8 cellular contexts compared by ENCODE assay signal in the genomic region with DNA sequence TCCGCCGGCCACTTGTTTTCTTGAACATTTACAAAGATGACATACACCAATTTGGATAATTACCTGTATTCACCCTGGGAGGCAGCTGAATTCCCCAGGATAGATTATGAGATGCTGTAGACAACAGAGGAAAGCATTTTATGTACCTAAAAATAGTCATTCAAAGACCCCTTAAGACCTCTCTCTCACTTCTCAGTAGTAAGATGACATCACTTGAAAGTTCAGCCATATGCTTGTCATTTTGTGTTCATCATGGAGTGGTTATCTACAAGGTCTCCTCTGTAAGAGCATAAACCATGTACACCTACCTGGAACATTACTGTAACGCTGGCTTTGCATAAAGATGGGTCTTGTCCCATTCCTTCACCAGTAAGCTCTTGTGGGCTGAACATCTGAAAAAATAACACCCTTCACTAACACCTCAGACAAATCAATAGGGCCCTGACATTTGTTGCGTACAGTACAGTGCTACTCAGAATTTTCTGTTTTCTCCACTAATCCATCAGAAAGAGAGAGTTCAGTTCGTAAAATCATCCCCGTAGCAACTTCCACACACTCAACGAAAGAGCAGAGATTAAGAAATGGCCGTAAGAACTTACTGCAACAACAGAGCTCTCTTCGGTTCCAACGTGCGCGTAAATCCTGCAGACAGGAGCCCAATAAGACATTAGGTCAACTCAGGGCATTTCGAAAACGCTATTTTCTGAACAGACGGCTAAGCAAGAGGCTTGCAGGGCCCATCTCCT. TPM values are rescaled to one million over a fixed set of nuclear protein-coding genes. Genes with fewer than 3 reads are reported as not detected.
DNase-seq lines count a peak whose midpoint lies in the region; ATAC-seq and TF ChIP-seq lines count a peak whose summit lies in the region.

No MANE protein-coding gene starts in this region.

- H3K27ac ChIP-seq in heart left ventricle = peak overlapping the region in 11 of 12 donors; percentile 66 to 88 (median 81)
- H3K27ac ChIP-seq in lower lobe of right lung = peak overlapping the region; percentile 82
- peak overlapping the region in 1 of 2 donors; percentile 25 for H3K27ac ChIP-seq in aorta (ENCODE audit: low read depth in 1 of 2, low read length in 2 of 2)

- peak overlapping the region; percentile 61 to 94 (median 76) for H3K4me3 ChIP-seq in heart left ventricle
- H3K4me3 ChIP-seq in astrocyte of the cerebellum (ENCODE audit: low read depth, low read length) = peak overlapping the region; percentile 74
- H3K4me3 ChIP-seq in lower lobe of right lung = peak overlapping the region; percentile 69
- peak overlapping the region; percentile 66 to 83 for H3K4me3 ChIP-seq in aorta (ENCODE audit: low read length in 2 of 2)

- intact Hi-C loops in heart left ventricle (cut with DNase I) (loop anchor here in 3 of 10 donors (10.0 kb wide), 2 partner anchors 130 to 460 kb away; partner anchors contain the start of genes HNRNPUL2 (in 1 of the 3) and TTC9C (in 1 of the 3)), Right ventricle myocardium superior (cut with DNase I) (no loop called here), lower lobe of right lung (cut with DNase I) (no loop called here), aorta (cut with DNase I) (no loop called here)

- H3K4me1 ChIP-seq in heart left ventricle = peaks cover 5 to 54% (median 25%) of the 10 kb centered on the region in 12 donors
- peaks cover 33% of the 10 kb centered on the region for H3K4me1 ChIP-seq in lower lobe of right lung
- H3K4me1 ChIP-seq in aorta (ENCODE audit: control insufficient read depth in 1 of 2, insufficient read depth in 2 of 2, low read length in 2 of 2) = no peaks in the 10 kb centered on the region

- in situ Hi-C loops in astrocyte of the cerebellum (cut with HindIII; ENCODE audit: low sequenced_read_pairs) = no loop called here

- H3K36me3 ChIP-seq in heart left ventricle (peaks cover 3 to 37% (median 32%) of the 10 kb centered on the region in 9 donors), lower lobe of right lung (peaks cover 28% of the 10 kb centered on the region), aorta (ENCODE audit: control insufficient read depth in 1 of 2, insufficient read depth in 2 of 2, low read length in 1 of 2) (peaks cover 3 to 5% of the 10 kb centered on the region in 2 donors)

- DNase-seq in heart left ventricle (no peak), Right ventricle myocardium superior (no peak), astrocyte of the cerebellum (ENCODE audit: low read depth) (no peak), lower lobe of right lung (no peak), aorta (peak in 1 of 2 donors; percentile 24), dermis blood vessel endothelial cell (no peak), iPS-NIHi11 (ENCODE audit: low spot score) (no peak), NCI-H2107 (lab: John Stamatoyannopoulos, UW) (no peak)

- H3K27me3 ChIP-seq in heart left ventricle = no peaks in the 10 kb centered on the region
- H3K27me3 ChIP-seq in lower lobe of right lung (ENCODE audit: low read depth) = no peaks in the 10 kb centered on the region
- no peaks in the 10 kb centered on the region for H3K27me3 ChIP-seq in aorta (ENCODE audit: control insufficient read depth in 1 of 2, insufficient read depth in 2 of 2, low read length in 1 of 2)

- no peaks in the 10 kb centered on the region for H3K9me3 ChIP-seq in heart left ventricle
- no peaks in the 10 kb centered on the region for H3K9me3 ChIP-seq in lower lobe of right lung
- no peaks in the 10 kb centered on the region for H3K9me3 ChIP-seq in aorta (ENCODE audit: control insufficient read depth, low read length)

- TF ChIP-seq CTCF in heart left ventricle (IDR thresholded peaks at IDR 0.05) (no peak), astrocyte of the cerebellum (IDR thresholded peaks at IDR 0.05; ENCODE audit: low read depth, low read length, missing control alignments) (no peak), lower lobe of right lung (IDR thresholded peaks at IDR 0.05) (no peak)

- no peak for TF ChIP-seq POLR2A in heart left ventricle (IDR thresholded peaks at IDR 0.05)

- peak in 1 of 4 donors; percentile 5 for ATAC-seq in heart left ventricle
- no peak for ATAC-seq in Right ventricle myocardium superior (ENCODE audit: poor library complexity)
- no peak for ATAC-seq in lower lobe of right lung
- no peak for ATAC-seq in aorta (ENCODE audit: low FRiP score)

- 3 to 6% (median 4%) methylated on average over 11 to 15 of the region's 15 CpGs for WGBS in heart left ventricle, 4 donors
- WGBS in aorta, 2 donors = 2 to 4% methylated on average over 15 of the region's 15 CpGs

RNA-seq across cellular contexts. Expression of gene WDR74, which starts 15.6 kb away (rescaled TPM):
- total RNA-seq in heart left ventricle (10 to 100 TPM; 19.2 to 36.6 (median 24.8) TPM), Right ventricle myocardium superior (27.0 TPM), lower lobe of right lung (35.3 TPM), aorta (10 to 100 TPM; 35.4 to 42.9 TPM), dermis blood vessel endothelial cell (39.4 and 46.3 TPM in 2 replicates)
- polyA plus RNA-seq in heart left ventricle (10 to 100 TPM; 28.7 to 70.6 TPM), aorta (10 to 100 TPM; 13.5 to 53.9 TPM)

RNA-seq across cellular contexts. Expression of gene TEX54, which starts 22.4 kb away (rescaled TPM):
- total RNA-seq in heart left ventricle = not detected
- polyA plus RNA-seq in heart left ventricle = not detected
- not detected for total RNA-seq in Right ventricle myocardium superior
- total RNA-seq in lower lobe of right lung = not detected
- total RNA-seq in aorta = not detected
- 1 to 10 TPM in 1 of 2 donors, not detected in 1; 5.5 TPM for polyA plus RNA-seq in aorta
- total RNA-seq in dermis blood vessel endothelial cell = not detected in 2 replicates

RNA-seq across cellular contexts. Expression of gene STX5, which starts 23.1 kb away (rescaled TPM):
- total RNA-seq in heart left ventricle (10 to 100 TPM; 16.2 to 26.8 (median 18.9) TPM), Right ventricle myocardium superior (15.7 TPM), lower lobe of right lung (42.0 TPM), aorta (10 to 100 TPM; 42.6 to 46.4 TPM), dermis blood vessel endothelial cell (34.4 and 36.8 TPM in 2 replicates)
- polyA plus RNA-seq in heart left ventricle (10 to 100 TPM in 1 of 2 donors, 1 to 10 TPM in 1; 8.6 to 36.1 TPM), aorta (10 to 100 TPM; 19.2 to 44.0 TPM)

RNA-seq across cellular contexts. Expression of gene SLC3A2, which starts 25.7 kb away (rescaled TPM):
- total RNA-seq in heart left ventricle (10 to 100 TPM; 26.6 to 76.0 (median 59.1) TPM), Right ventricle myocardium superior (32.9 TPM), lower lobe of right lung (214 TPM), aorta (100 to 1,000 TPM in 1 of 2 donors, 10 to 100 TPM in 1; 98.6 to 107 TPM), dermis blood vessel endothelial cell (77.9 and 84.9 TPM in 2 replicates)
- polyA plus RNA-seq in heart left ventricle (100 to 1,000 TPM in 1 of 2 donors, 10 to 100 TPM in 1; 27.1 to 103 TPM), aorta (10 to 100 TPM; 31.8 to 74.8 TPM)

RNA-seq across cellular contexts. Expression of gene NXF1, which starts 49.8 kb away (rescaled TPM):
- total RNA-seq in heart left ventricle = 10 to 100 TPM; 28.5 to 51.7 (median 34.1) TPM
- 10 to 100 TPM; 40.7 to 63.4 TPM for polyA plus RNA-seq in heart left ventricle
- 40.1 TPM for total RNA-seq in Right ventricle myocardium superior
- total RNA-seq in lower lobe of right lung = 93.2 TPM
- total RNA-seq in aorta = 10 to 100 TPM; 82.4 to 99.9 TPM
- polyA plus RNA-seq in aorta = 100 to 1,000 TPM in 1 of 2 donors, 10 to 100 TPM in 1; 26.8 to 455 TPM
- 38.1 and 44.2 TPM in 2 replicates for total RNA-seq in dermis blood vessel endothelial cell
